8 cellular contexts compared by ENCODE assay signal in genomic region chr16:46974352-46974751, GRCh38. TPM values are rescaled to one million over a fixed set of nuclear protein-coding genes. Genes with fewer than 3 reads are reported as not detected.
DNase-seq lines count a peak whose midpoint lies in the region; TF ChIP-seq lines count a peak whose summit lies in the region.

No MANE protein-coding gene starts in this region.

- 75% methylated on average over 6 of the region's 6 CpGs for WGBS in mammary epithelial cell (ENCODE audit: low coverage, missing lambda C conversion rate)

- TF ChIP-seq CTCF in BE2C (IDR thresholded peaks at IDR 0.05; ENCODE audit: low read depth, low read length) (no peak), PC-9 (conservative IDR thresholded peaks at IDR 0.05) (no peak; the same call in 1 of the 2 replicates), mammary epithelial cell (conservative IDR thresholded peaks at IDR 0.05 in 1 of 2, IDR thresholded peaks at IDR 0.05 in 1 of 2; ENCODE audit: extremely low read depth in 1 of 2, insufficient read depth in 1 of 2, low read depth in 1 of 2, low read length in 2 of 2) (peak; percentile 2 to 12)

- H3K4me3 ChIP-seq in BE2C (ENCODE audit: low read depth, low read length): peak overlapping the region; percentile 87
- peak overlapping the region; percentile 91 for H3K4me3 ChIP-seq in PC-9
- H3K4me3 ChIP-seq in mammary epithelial cell (replicated peaks in 1 of 3; ENCODE audit: insufficient read depth in 1 of 3, low read depth in 2 of 3, low read length in 3 of 3): peak overlapping the region; percentile 86 to 99 (median 96)
- H3K4me3 ChIP-seq in muscle layer of duodenum (ENCODE audit: low read depth in 1 of 2, low read length in 2 of 2): peak overlapping the region; percentile 67 to 95

- H3K36me3 ChIP-seq in BE2C (peaks cover 13% of the 10 kb centered on the region), PC-9 (ENCODE audit: low read depth) (peaks cover 19% of the 10 kb centered on the region), mammary epithelial cell (ENCODE audit: insufficient read depth, low read length) (peaks cover 6% of the 10 kb centered on the region), muscle layer of duodenum (ENCODE audit: control insufficient read depth in 1 of 2, insufficient read depth in 2 of 2, low read length in 2 of 2) (peaks cover 2 to 12% of the 10 kb centered on the region in 2 donors)

- H3K9me3 ChIP-seq in BE2C: no peaks in the 10 kb centered on the region
- H3K9me3 ChIP-seq in PC-9 (ENCODE audit: insufficient read depth, low read depth): no peaks in the 10 kb centered on the region
- H3K9me3 ChIP-seq in mammary epithelial cell (replicated peaks; ENCODE audit: insufficient read depth, low read length): no peaks in the 10 kb centered on the region
- H3K9me3 ChIP-seq in muscle layer of duodenum (ENCODE audit: control insufficient read depth in 1 of 2, low read length in 2 of 2): no peaks in the 10 kb centered on the region

- H3K27ac ChIP-seq in PC-9 (peak overlapping the region; percentile 85), mammary epithelial cell (ENCODE audit: insufficient read depth, low read depth, low read length) (peak overlapping the region; percentile 78), muscle layer of duodenum (ENCODE audit: low read length) (peak overlapping the region; percentile 96)

- H2AFZ ChIP-seq in PC-9: peak overlapping the region; percentile 90
- peak overlapping the region; percentile 29 for H2AFZ ChIP-seq in mammary epithelial cell (ENCODE audit: low read depth, low read length)

- peaks cover 53% of the 10 kb centered on the region for H3K79me2 ChIP-seq in PC-9 (ENCODE audit: low read depth)
- peaks cover 54% of the 10 kb centered on the region for H3K79me2 ChIP-seq in mammary epithelial cell (ENCODE audit: insufficient read depth, low read length)

- no TSS peak for BruUV-seq in PC-9 (replicated peaks; lab: Mats Ljungman, UMichigan)
- no TSS peak for BruUV-seq in mammary epithelial cell (replicated peaks; lab: Mats Ljungman, UMichigan)

- CTCF ChIA-PET in PC-9 (lab: Charles Lee): no interaction called here
- CTCF ChIA-PET in mammary epithelial cell (lab: Charles Lee; ENCODE audit: low non-redundant PET): no interaction called here

- peak; percentile 23 for TF ChIP-seq POLR2A in GM19099 (IDR thresholded peaks at IDR 0.05; ENCODE audit: extremely low read depth, insufficient read length, low read depth)

- H3F3A ChIP-seq in PC-9 (ENCODE audit: insufficient read depth, low read depth): peaks cover 38% of the 10 kb centered on the region

- H3K9me2 ChIP-seq in PC-9 (ENCODE audit: insufficient read depth): no peaks in the 10 kb centered on the region

- H3K9ac ChIP-seq in mammary epithelial cell (ENCODE audit: insufficient read depth, low read length): peak overlapping the region; percentile 84

- H3K4me2 ChIP-seq in PC-9: peak overlapping the region; percentile 99
- H3K4me2 ChIP-seq in mammary epithelial cell (ENCODE audit: insufficient read depth, low read depth, low read length): peak overlapping the region; percentile 96

- dilution Hi-C loops in mammary epithelial cell (cut with HindIII; ENCODE audit: low sequenced_read_pairs): no loop called here

- DNase-seq in BE2C (peak; percentile 39), PC-9 (no peak), mammary epithelial cell (no peak), COLO829 (ENCODE audit: low spot score) (no peak), 8988T (no peak), DMS153 (lab: John Stamatoyannopoulos, UW) (no peak)

- in situ Hi-C loops in mammary epithelial cell (cut with MboI; ENCODE audit: low sequenced_read_pairs in 2 of 2): no loop called here

- POLR2A ChIA-PET in PC-9 (lab: Charles Lee; ENCODE audit: unreplicated experiment): interaction anchor here (0.6 kb wide), 1 partner anchor 12 kb away, joined by 3 read pairs; no protein-coding TSS in a partner anchor

- H3K4me1 ChIP-seq in BE2C (peaks cover 8% of the 10 kb centered on the region), PC-9 (replicated peaks; ENCODE audit: insufficient read depth) (peaks cover 41% of the 10 kb centered on the region), mammary epithelial cell (ENCODE audit: insufficient read depth, low read length) (peaks cover 16% of the 10 kb centered on the region), muscle layer of duodenum (ENCODE audit: control insufficient read depth in 1 of 2, insufficient read depth in 2 of 2, low read length in 2 of 2) (peaks cover 6 to 25% of the 10 kb centered on the region in 2 donors)

- intact Hi-C loops in PC-9 (cut with micrococcal nuclease; ENCODE audit: unreplicated experiment): loop anchor here (10.0 kb wide), 1 partner anchor 1270 kb away; the partner anchor contains the start of genes ABCC11 and LONP2
- intact Hi-C loops in mammary epithelial cell (cut with micrococcal nuclease): loop anchor here (1.0 kb wide), 1 partner anchor 44 kb away; no protein-coding TSS in a partner anchor

- H4K20me1 ChIP-seq in PC-9 (ENCODE audit: insufficient read depth) (peaks cover 31% of the 10 kb centered on the region), mammary epithelial cell (ENCODE audit: insufficient read depth, low read length) (no peaks in the 10 kb centered on the region)

- H3K27me3 ChIP-seq in BE2C (no peaks in the 10 kb centered on the region), PC-9 (ENCODE audit: insufficient read depth, low read depth) (no peaks in the 10 kb centered on the region), mammary epithelial cell (ENCODE audit: insufficient read depth, low read length) (no peaks in the 10 kb centered on the region), muscle layer of duodenum (ENCODE audit: low read depth, low read length) (no peaks in the 10 kb centered on the region)

RNA-seq across cellular contexts. Expression of gene DNAJA2, which starts 0.9 kb away (rescaled TPM):
- 84.8 TPM for polyA plus RNA-seq in BE2C (2012; ENCODE audit: insufficient read depth, insufficient read length, low read depth)
- total RNA-seq in PC-9 (2021): 78.9 and 89.8 TPM in 2 replicates
- total RNA-seq in mammary epithelial cell: 10 to 100 TPM; 64.1 to 72.0 TPM
- 19.3 TPM for polyA plus RNA-seq in mammary epithelial cell
- polyA minus RNA-seq in mammary epithelial cell: 54.2 TPM

Comparison
In these comparisons a context has a peak if more than half of its experiments do, and no peak if none do; other contexts are left out.
1. CTCF ChIP-seq: peak in mammary epithelial cell (2 of 2); none in BE2C (single experiment) and PC-9 (single experiment).
2. Peak in every context shown above with its lines, with median percentiles within 50 percentile points of each other: H3K4me3 ChIP-seq and H3K27ac ChIP-seq.